8 cellular contexts compared by ENCODE assay signal in genomic region chr16:4801962-4802658, GRCh38. TPM values are rescaled to one million over a fixed set of nuclear protein-coding genes. Genes with fewer than 3 reads are reported as not detected.
DNase-seq lines count a peak whose midpoint lies in the region; ATAC-seq and TF ChIP-seq lines count a peak whose summit lies in the region.

Gene ROGDI (minus strand): TSS chr16:4802633. CDS start chr16:4802571, 62 bp downstream.

- peak within 1 kb of the TSS; percentile 88 for H3K4me3 ChIP-seq in effector memory CD4-positive, alpha-beta T cell (ENCODE audit: insufficient read depth, low read depth, low read length, poor library complexity, severe bottlenecking)
- H3K4me3 ChIP-seq in mesendoderm (ENCODE audit: low read length) = peak within 1 kb of the TSS; percentile 74

- H3K9ac ChIP-seq in mesendoderm (ENCODE audit: low read length) = peak within 1 kb of the TSS; percentile 74

- no peak within 1 kb of the TSS for H3K4ac ChIP-seq in mesendoderm (ENCODE audit: low read depth, low read length)

- no peaks in the 10 kb centered on the region for H3K9me3 ChIP-seq in effector memory CD4-positive, alpha-beta T cell (ENCODE audit: control insufficient read depth, low read length)

- H3K36me3 ChIP-seq in effector memory CD4-positive, alpha-beta T cell (ENCODE audit: control insufficient read depth, insufficient read depth, low read length) = no peaks in the 10 kb centered on the region
- H3K36me3 ChIP-seq in mesendoderm (ENCODE audit: control insufficient read depth, insufficient read depth, low read length) = peaks cover 3% of the 10 kb centered on the region

- H3K18ac ChIP-seq in mesendoderm (ENCODE audit: low read length) = peak within 1 kb of the TSS; percentile 89

- H3K23ac ChIP-seq in mesendoderm (ENCODE audit: low read length) = no peak within 1 kb of the TSS

- H3K79me2 ChIP-seq in mesendoderm (ENCODE audit: control insufficient read depth, insufficient read depth, low read length) = no peaks in the 10 kb centered on the region

- H3K4me1 ChIP-seq in effector memory CD4-positive, alpha-beta T cell (ENCODE audit: control insufficient read depth, insufficient read depth, low read length, poor library complexity, severe bottlenecking) = peaks cover 8% of the 10 kb centered on the region
- H3K4me1 ChIP-seq in mesendoderm (ENCODE audit: control insufficient read depth, low read depth, low read length) = no peaks in the 10 kb centered on the region

- peak within 1 kb of the TSS; percentile 75 for H3K4me2 ChIP-seq in mesendoderm (ENCODE audit: low read length)

- no CpG with 5 or more reads among the region's 70 CpGs for whole genome bisulfite sequencing in mesendoderm (ENCODE audit: extremely low coverage, insufficient coverage, low lambda C conversion rate)

- ATAC-seq in GM19372 (IDR thresholded peaks at IDR 0.05; ENCODE audit: low read depth, unreplicated experiment) (peak; percentile 49), HG03520 (IDR thresholded peaks at IDR 0.05; ENCODE audit: unreplicated experiment) (peak; percentile 41)

- H3K27me3 ChIP-seq in effector memory CD4-positive, alpha-beta T cell (replicated peaks; ENCODE audit: control insufficient read depth, insufficient read depth, low read length, poor library complexity, severe bottlenecking) = no peaks in the 10 kb centered on the region
- H3K27me3 ChIP-seq in mesendoderm (ENCODE audit: insufficient read depth, low read length, poor library complexity) = no peaks in the 10 kb centered on the region

- no peak within 1 kb of the TSS for H2BK15ac ChIP-seq in mesendoderm (replicated peaks; ENCODE audit: low read depth)

- peak within 1 kb of the TSS; percentile 50 for H2BK120ac ChIP-seq in mesendoderm (ENCODE audit: low read depth, low read length)

- no peaks in the 10 kb centered on the region for H3K79me1 ChIP-seq in mesendoderm (ENCODE audit: low read length)

- H3K56ac ChIP-seq in mesendoderm (ENCODE audit: low read length) = peak within 1 kb of the TSS; percentile 96

- TF ChIP-seq CTCF in C4-2B (conservative IDR thresholded peaks at IDR 0.05) = no peak

- no peak within 1 kb of the TSS for H2AK5ac ChIP-seq in mesendoderm (ENCODE audit: low read length)

- H2BK5ac ChIP-seq in mesendoderm (ENCODE audit: low read length) = no peak within 1 kb of the TSS

- no peak within 1 kb of the TSS for H4K8ac ChIP-seq in mesendoderm (ENCODE audit: low read depth, low read length)

- DNase-seq in NCI-H69 (lab: John Stamatoyannopoulos, UW) (peak; percentile 94), mesendoderm (peak; percentile 94)
- peak; percentile 87 for DNase-seq in activated CD8-positive, alpha-beta memory T cell treated with anti-CD3 and anti-CD28 coated beads for 24 hours
- DNase-seq in effector memory CD4-positive, alpha-beta T cell = peak; percentile 81 to 86 (median 82)
- peak; percentile 53 for DNase-seq in stimulated activated CD8-positive, alpha-beta memory T cell treated with anti-CD3 and anti-CD28 coated beads, Interleukin-12 subunit alpha, Interleukin-12 subunit beta, amount 100 ng/mL, for 4 hours (ENCODE audit: low read depth)

- H3K27ac ChIP-seq in C4-2B (peak within 1 kb of the TSS; percentile 83), mesendoderm (ENCODE audit: low read depth, low read length) (peak within 1 kb of the TSS; percentile 97)
- H3K27ac ChIP-seq in effector memory CD4-positive, alpha-beta T cell (ENCODE audit: insufficient read depth, low read length, poor library complexity, severe bottlenecking) = peak within 1 kb of the TSS; percentile 82

- no peak within 1 kb of the TSS for H4K5ac ChIP-seq in mesendoderm (ENCODE audit: low read length)

RNA-seq across cellular contexts. Expression of gene ROGDI, which starts in this region (rescaled TPM):
- polyA plus RNA-seq in mesendoderm (2013, experiment 1 of 2) = 27.4 TPM
- 27.3 TPM for polyA plus RNA-seq in mesendoderm (2013, experiment 2 of 2)

Comparison
In these comparisons a context has a peak if more than half of its experiments do, and no peak if none do; other contexts are left out.
1. Peak in every context shown above with its lines: DNase-seq, ATAC-seq, H3K4me3 ChIP-seq and H3K27ac ChIP-seq.